Comparison of ENCODE assay signal across 15 cellular contexts in the genomic region with DNA sequence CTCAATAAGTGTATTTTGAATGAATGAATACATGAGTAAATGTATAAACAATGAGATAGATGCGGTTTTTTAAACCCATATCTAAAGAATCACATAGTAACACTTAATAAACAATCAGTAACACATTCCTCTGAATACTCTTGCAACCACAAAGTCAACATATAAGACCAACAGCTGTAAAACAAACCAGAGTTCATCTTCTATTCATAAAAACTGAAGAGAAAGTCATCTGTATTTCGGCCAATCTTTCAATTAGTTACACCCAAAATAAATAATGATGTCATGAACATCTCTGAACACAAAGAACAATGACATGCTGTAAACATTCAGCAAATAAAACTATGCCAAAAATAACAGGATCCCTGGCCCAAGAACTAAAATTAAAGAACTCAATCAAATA. TPM values are rescaled to one million over a fixed set of nuclear protein-coding genes. Genes with fewer than 3 reads are reported as not detected.
DNase-seq lines count a peak whose midpoint lies in the region; ATAC-seq and TF ChIP-seq lines count a peak whose summit lies in the region.
"Had no signal": no experiment of that assay in that cellular context is flagged by ENCODE, and none has a peak within 500 bp of the region (broad histone marks: within the 10 kb centered on the region; RNA-seq: fewer than 3 reads in every experiment).

No MANE protein-coding gene starts in this region.

- H3K27ac ChIP-seq in epithelial cell of prostate (no peak overlapping the region), mesenchymal stem cell (ENCODE audit: low read length, poor library complexity, severe bottlenecking) (no peak overlapping the region), tibial nerve (no peak overlapping the region)

- no peak overlapping the region for H3K4ac ChIP-seq in mesenchymal stem cell (ENCODE audit: low read depth in 1 of 2, low read length in 2 of 2)

- no peak overlapping the region for H2BK120ac ChIP-seq in mesenchymal stem cell (ENCODE audit: low read depth, low read length)

- H3K4me3 ChIP-seq in mesenchymal stem cell (ENCODE audit: insufficient read depth in 1 of 2, low read depth in 1 of 2, low read length in 2 of 2) (no peak overlapping the region), tibial nerve (no peak overlapping the region)

- peaks cover 5% of the 10 kb centered on the region for H3K27me3 Mint-ChIP-seq in activated T-cell treated with anti-CD3 and anti-CD28 coated beads, Interleukin-2, amount 50 U/mL, for 4 hours (ENCODE audit: low read depth)
- H3K27me3 Mint-ChIP-seq: brain had no signal

- no peak overlapping the region for H2AFZ ChIP-seq in mesenchymal stem cell (ENCODE audit: low read depth, low read length)

- no peak overlapping the region for H4K8ac ChIP-seq in mesenchymal stem cell (ENCODE audit: low read length)

- no peaks in the 10 kb centered on the region for H3K79me1 ChIP-seq in mesenchymal stem cell (replicated peaks; ENCODE audit: low read length, poor library complexity, severe bottlenecking)

- H3K36me3 ChIP-seq in mesenchymal stem cell (ENCODE audit: control insufficient read depth in 1 of 2, insufficient read depth in 2 of 2, low read depth in 1 of 2, low read length in 2 of 2) (no peaks in the 10 kb centered on the region), tibial nerve (no peaks in the 10 kb centered on the region)

- H2AK5ac ChIP-seq in mesenchymal stem cell (ENCODE audit: low read length, severe bottlenecking) = no peak overlapping the region

- H3K18ac ChIP-seq in mesenchymal stem cell (ENCODE audit: low read depth in 1 of 2, low read length in 2 of 2) = no peak overlapping the region

- TF ChIP-seq EP300 in tibial nerve (IDR thresholded peaks at IDR 0.05) = no peak

- no peak overlapping the region for H3K23ac ChIP-seq in mesenchymal stem cell (ENCODE audit: low read length in 2 of 2)

- H3K27me3 ChIP-seq in mesenchymal stem cell (ENCODE audit: control insufficient read depth in 1 of 2, insufficient read depth in 1 of 2, low read length in 2 of 2) (no peaks in the 10 kb centered on the region), tibial nerve (no peaks in the 10 kb centered on the region)

- no peak overlapping the region for H2BK15ac ChIP-seq in mesenchymal stem cell (ENCODE audit: low read depth, poor library complexity, severe bottlenecking)

- no peak overlapping the region for H3K4me2 ChIP-seq in mesenchymal stem cell (ENCODE audit: low read length, poor library complexity, severe bottlenecking)

- TF ChIP-seq CTCF in tibial nerve (IDR thresholded peaks at IDR 0.05) = no peak

- H3K9me3 Mint-ChIP-seq in activated T-cell treated with anti-CD3 and anti-CD28 coated beads, Interleukin-2, amount 50 U/mL, for 4 hours = no peaks in the 10 kb centered on the region
- H3K9me3 Mint-ChIP-seq: brain; CD8-positive, alpha-beta memory T cell had no signal

- no peaks in the 10 kb centered on the region for H3K36me3 Mint-ChIP-seq in activated T-cell treated with anti-CD3 and anti-CD28 coated beads, Interleukin-2, amount 50 U/mL, for 4 hours (ENCODE audit: insufficient read depth)
- H3K36me3 Mint-ChIP-seq: CD8-positive, alpha-beta memory T cell had no signal

- no peak overlapping the region for H3K4me3 Mint-ChIP-seq in activated T-cell treated with anti-CD3 and anti-CD28 coated beads, Interleukin-2, amount 50 U/mL, for 4 hours
- H3K4me3 Mint-ChIP-seq: activated CD4-positive, alpha-beta T cell treated with anti-CD3 and anti-CD28 coated beads for 36 hours; brain; CD8-positive, alpha-beta memory T cell had no signal

- H3K4me1 Mint-ChIP-seq in activated T-cell treated with anti-CD3 and anti-CD28 coated beads, Interleukin-2, amount 50 U/mL, for 4 hours (ENCODE audit: low read depth) = no peaks in the 10 kb centered on the region
- H3K4me1 Mint-ChIP-seq: CD8-positive, alpha-beta memory T cell had no signal

- no peak for ATAC-seq in HG02870 (IDR thresholded peaks at IDR 0.05; ENCODE audit: unreplicated experiment)
- ATAC-seq in activated T-cell treated with anti-CD3 and anti-CD28 coated beads, Interleukin-2, amount 50 U/mL, for 4 hours = no peak
- ATAC-seq: activated CD4-positive, alpha-beta T cell treated with anti-CD3 and anti-CD28 coated beads for 36 hours had no signal

- H3K14ac ChIP-seq in mesenchymal stem cell (ENCODE audit: low read length in 2 of 2) = no peak overlapping the region

- no peak overlapping the region for H4K91ac ChIP-seq in mesenchymal stem cell (ENCODE audit: low read length)

- peaks cover 8% of the 10 kb centered on the region for H3K4me1 ChIP-seq in mesenchymal stem cell (ENCODE audit: control insufficient read depth, insufficient read depth, low read depth, low read length)
- no peaks in the 10 kb centered on the region for H3K4me1 ChIP-seq in tibial nerve

- no peak overlapping the region for H2BK5ac ChIP-seq in mesenchymal stem cell (ENCODE audit: low read depth, low read length, poor library complexity, severe bottlenecking)

- DNase-seq in COLO829 (ENCODE audit: low spot score) (peak; percentile 45), M059J (ENCODE audit: low read depth) (peak; percentile 76), epithelial cell of prostate (ENCODE audit: low read depth, low spot score) (peak; percentile 81), mesenchymal stem cell (peak; percentile 71), tibial nerve (ENCODE audit: low spot score in 2 of 2) (no peak), NCI-H2107 treated with DMSO at 0.1 percent for 48 hours (lab: John Stamatoyannopoulos, UW; ENCODE audit: unreplicated experiment) (no peak)
- no peak for DNase-seq in activated T-cell treated with anti-CD3 and anti-CD28 coated beads, Interleukin-2, amount 50 U/mL, for 4 hours
- DNase-seq: activated CD4-positive, alpha-beta T cell treated with anti-CD3 and anti-CD28 coated beads for 36 hours; CD8-positive, alpha-beta memory T cell; erythroblast; GOT3; NCI-H1694 treated with DMSO at 0.1 percent for 48 hours; T-helper 1 cell had no signal

- H3K9me3 ChIP-seq in mesenchymal stem cell (ENCODE audit: control insufficient read depth, low read length) (no peaks in the 10 kb centered on the region), tibial nerve (no peaks in the 10 kb centered on the region)

- H2BK12ac ChIP-seq in mesenchymal stem cell (ENCODE audit: low read length in 2 of 2) = no peak overlapping the region

- WGBS in mesenchymal stem cell = 13% methylated on average over 2 of the region's 2 CpGs
- WGBS in tibial nerve, 2 donors = 24 to 27% methylated on average over 2 of the region's 2 CpGs

- H3K9ac ChIP-seq in mesenchymal stem cell (ENCODE audit: low read length) = peak overlapping the region; percentile 20

- TF ChIP-seq POLR2A in tibial nerve (IDR thresholded peaks at IDR 0.05) = no peak

RNA-seq across cellular contexts. Expression of gene ARMH4, which starts 47.2 kb away (rescaled TPM):
- total RNA-seq in M059J (2014; rRNA removed; shearing (Covaris generic)) = 0.91 and 3.0 TPM in 2 replicates
- polyA plus RNA-seq in mesenchymal stem cell (2013, experiment 1 of 2) = 2.5 TPM
- 2.9 TPM for polyA plus RNA-seq in mesenchymal stem cell (2013, experiment 2 of 2)
- 1 to 10 TPM; 3.6 to 9.0 (median 5.6) TPM for total RNA-seq in tibial nerve
- total RNA-seq in activated T-cell treated with anti-CD3 and anti-CD28 coated beads, Interleukin-2, amount 50 U/mL, for 4 hours = not detected
- total RNA-seq: activated CD4-positive, alpha-beta T cell treated with anti-CD3 and anti-CD28 coated beads for 36 hours; CD8-positive, alpha-beta memory T cell had no signal

Comparison
In these comparisons a context has a peak if more than half of its experiments do, and no peak if none do; other contexts are left out.
1. DNase-seq: peak in COLO829 (single experiment), M059J (single experiment), epithelial cell of prostate (single experiment) and mesenchymal stem cell (single experiment); none in tibial nerve (0 of 2), NCI-H2107 treated with DMSO at 0.1 percent for 48 hours (single experiment) and activated T-cell treated with anti-CD3 and anti-CD28 coated beads, Interleukin-2, amount 50 U/mL, for 4 hours (single experiment).